In genomic region chr21:44613386-44614155, GRCh38 we compare ENCODE assay signal across 1 cellular context.
TF ChIP-seq lines count a peak whose summit lies in the region.

No MANE protein-coding gene starts in this region.

TF ChIP-seq in HepG2, 621 proteins besides CTCF, POLR2A, EP300 and RAD21:
- TF ChIP-seq, protein P1, sequence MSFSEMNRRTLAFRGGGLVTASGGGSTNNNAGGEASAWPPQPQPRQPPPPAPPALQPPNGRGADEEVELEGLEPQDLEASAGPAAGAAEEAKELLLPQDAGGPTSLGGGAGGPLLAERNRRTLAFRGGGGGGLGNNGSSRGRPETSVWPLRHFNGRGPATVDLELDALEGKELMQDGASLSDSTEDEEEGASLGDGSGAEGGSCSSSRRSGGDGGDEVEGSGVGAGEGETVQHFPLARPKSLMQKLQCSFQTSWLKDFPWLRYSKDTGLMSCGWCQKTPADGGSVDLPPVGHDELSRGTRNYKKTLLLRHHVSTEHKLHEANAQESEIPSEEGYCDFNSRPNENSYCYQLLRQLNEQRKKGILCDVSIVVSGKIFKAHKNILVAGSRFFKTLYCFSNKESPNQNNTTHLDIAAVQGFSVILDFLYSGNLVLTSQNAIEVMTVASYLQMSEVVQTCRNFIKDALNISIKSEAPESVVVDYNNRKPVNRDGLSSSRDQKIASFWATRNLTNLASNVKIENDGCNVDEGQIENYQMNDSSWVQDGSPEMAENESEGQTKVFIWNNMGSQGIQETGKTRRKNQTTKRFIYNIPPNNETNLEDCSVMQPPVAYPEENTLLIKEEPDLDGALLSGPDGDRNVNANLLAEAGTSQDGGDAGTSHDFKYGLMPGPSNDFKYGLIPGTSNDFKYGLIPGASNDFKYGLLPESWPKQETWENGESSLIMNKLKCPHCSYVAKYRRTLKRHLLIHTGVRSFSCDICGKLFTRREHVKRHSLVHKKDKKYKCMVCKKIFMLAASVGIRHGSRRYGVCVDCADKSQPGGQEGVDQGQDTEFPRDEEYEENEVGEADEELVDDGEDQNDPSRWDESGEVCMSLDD (CRISPR knock-in tag; IDR thresholded peaks at IDR 0.05; ENCODE audit: borderline replicate concordance) = no peak
- TF ChIP-seq ZNF30 (CRISPR knock-in tag; IDR thresholded peaks at IDR 0.05) = no peak
- no peak for TF ChIP-seq FOXA3 (CRISPR knock-in tag; IDR thresholded peaks at IDR 0.05)
- no peak for TF ChIP-seq PAX8 (CRISPR knock-in tag; IDR thresholded peaks at IDR 0.05; ENCODE audit: borderline replicate concordance)
- TF ChIP-seq ZNF451 (CRISPR knock-in tag; IDR thresholded peaks at IDR 0.05) = no peak
- no peak for TF ChIP-seq SIN3A (IDR thresholded peaks at IDR 0.05; ENCODE audit: borderline replicate concordance, low read depth, low read length)
- no peak for TF ChIP-seq ZNF598 (CRISPR knock-in tag; IDR thresholded peaks at IDR 0.05; ENCODE audit: borderline replicate concordance)
- TF ChIP-seq, protein P2, sequence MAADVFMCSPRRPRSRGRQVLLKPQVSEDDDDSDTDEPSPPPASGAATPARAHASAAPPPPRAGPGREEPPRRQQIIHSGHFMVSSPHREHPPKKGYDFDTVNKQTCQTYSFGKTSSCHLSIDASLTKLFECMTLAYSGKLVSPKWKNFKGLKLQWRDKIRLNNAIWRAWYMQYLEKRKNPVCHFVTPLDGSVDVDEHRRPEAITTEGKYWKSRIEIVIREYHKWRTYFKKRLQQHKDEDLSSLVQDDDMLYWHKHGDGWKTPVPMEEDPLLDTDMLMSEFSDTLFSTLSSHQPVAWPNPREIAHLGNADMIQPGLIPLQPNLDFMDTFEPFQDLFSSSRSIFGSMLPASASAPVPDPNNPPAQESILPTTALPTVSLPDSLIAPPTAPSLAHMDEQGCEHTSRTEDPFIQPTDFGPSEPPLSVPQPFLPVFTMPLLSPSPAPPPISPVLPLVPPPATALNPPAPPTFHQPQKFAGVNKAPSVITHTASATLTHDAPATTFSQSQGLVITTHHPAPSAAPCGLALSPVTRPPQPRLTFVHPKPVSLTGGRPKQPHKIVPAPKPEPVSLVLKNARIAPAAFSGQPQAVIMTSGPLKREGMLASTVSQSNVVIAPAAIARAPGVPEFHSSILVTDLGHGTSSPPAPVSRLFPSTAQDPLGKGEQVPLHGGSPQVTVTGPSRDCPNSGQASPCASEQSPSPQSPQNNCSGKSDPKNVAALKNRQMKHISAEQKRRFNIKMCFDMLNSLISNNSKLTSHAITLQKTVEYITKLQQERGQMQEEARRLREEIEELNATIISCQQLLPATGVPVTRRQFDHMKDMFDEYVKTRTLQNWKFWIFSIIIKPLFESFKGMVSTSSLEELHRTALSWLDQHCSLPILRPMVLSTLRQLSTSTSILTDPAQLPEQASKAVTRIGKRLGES (CRISPR knock-in tag; IDR thresholded peaks at IDR 0.05; ENCODE audit: borderline replicate concordance) = no peak
- TF ChIP-seq TGIF2 (CRISPR knock-in tag; IDR thresholded peaks at IDR 0.05) = no peak
- TF ChIP-seq ZNF562 (CRISPR knock-in tag; IDR thresholded peaks at IDR 0.05; ENCODE audit: borderline replicate concordance) = no peak
- TF ChIP-seq DR1 (CRISPR knock-in tag; IDR thresholded peaks at IDR 0.05) = no peak
- TF ChIP-seq, protein P3, sequence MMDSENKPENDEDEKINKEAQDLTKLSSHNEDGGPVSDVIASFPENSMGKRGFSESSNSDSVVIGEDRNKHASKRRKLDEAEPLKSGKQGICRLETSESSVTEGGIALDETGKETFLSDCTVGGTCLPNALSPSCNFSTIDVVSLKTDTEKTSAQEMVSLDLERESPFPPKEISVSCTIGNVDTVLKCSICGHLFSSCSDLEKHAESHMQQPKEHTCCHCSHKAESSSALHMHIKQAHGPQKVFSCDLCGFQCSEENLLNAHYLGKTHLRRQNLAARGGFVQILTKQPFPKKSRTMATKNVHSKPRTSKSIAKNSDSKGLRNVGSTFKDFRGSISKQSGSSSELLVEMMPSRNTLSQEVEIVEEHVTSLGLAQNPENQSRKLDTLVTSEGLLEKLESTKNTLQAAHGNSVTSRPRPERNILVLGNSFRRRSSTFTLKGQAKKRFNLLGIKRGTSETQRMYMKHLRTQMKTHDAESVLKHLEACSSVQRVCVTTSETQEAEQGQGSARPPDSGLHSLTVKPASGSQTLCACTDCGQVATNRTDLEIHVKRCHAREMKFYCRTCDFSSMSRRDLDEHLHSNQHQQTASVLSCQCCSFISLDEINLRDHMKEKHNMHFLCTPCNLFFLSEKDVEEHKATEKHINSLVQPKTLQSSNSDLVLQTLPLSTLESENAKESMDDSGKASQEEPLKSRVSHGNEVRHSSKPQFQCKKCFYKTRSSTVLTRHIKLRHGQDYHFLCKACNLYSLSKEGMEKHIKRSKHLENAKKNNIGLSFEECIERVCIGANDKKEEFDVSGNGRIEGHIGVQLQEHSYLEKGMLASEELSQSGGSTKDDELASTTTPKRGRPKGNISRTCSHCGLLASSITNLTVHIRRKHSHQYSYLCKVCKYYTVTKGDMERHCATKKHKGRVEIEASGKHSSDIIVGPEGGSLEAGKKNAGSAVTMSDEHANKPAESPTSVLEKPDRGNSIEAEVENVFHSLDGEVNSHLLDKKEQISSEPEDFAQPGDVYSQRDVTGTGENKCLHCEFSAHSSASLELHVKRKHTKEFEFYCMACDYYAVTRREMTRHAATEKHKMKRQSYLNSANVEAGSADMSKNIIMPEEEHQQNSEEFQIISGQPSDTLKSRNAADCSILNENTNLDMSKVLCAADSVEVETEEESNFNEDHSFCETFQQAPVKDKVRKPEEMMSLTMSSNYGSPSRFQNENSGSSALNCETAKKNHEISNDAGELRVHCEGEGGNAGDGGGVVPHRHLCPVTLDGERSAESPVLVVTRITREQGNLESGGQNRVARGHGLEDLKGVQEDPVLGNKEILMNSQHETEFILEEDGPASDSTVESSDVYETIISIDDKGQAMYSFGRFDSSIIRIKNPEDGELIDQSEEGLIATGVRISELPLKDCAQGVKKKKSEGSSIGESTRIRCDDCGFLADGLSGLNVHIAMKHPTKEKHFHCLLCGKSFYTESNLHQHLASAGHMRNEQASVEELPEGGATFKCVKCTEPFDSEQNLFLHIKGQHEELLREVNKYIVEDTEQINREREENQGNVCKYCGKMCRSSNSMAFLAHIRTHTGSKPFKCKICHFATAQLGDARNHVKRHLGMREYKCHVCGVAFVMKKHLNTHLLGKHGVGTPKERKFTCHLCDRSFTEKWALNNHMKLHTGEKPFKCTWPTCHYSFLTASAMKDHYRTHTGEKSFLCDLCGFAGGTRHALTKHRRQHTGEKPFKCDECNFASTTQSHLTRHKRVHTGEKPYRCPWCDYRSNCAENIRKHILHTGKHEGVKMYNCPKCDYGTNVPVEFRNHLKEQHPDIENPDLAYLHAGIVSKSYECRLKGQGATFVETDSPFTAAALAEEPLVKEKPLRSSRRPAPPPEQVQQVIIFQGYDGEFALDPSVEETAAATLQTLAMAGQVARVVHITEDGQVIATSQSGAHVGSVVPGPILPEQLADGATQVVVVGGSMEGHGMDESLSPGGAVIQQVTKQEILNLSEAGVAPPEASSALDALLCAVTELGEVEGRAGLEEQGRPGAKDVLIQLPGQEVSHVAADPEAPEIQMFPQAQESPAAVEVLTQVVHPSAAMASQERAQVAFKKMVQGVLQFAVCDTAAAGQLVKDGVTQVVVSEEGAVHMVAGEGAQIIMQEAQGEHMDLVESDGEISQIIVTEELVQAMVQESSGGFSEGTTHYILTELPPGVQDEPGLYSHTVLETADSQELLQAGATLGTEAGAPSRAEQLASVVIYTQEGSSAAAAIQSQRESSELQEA (CRISPR knock-in tag; IDR thresholded peaks at IDR 0.05; ENCODE audit: not compliant biosample characterization) = no peak
- TF ChIP-seq ZNF431 (CRISPR knock-in tag; IDR thresholded peaks at IDR 0.05; ENCODE audit: borderline replicate concordance, low read depth) = no peak
